22 cellular contexts compared by ENCODE assay signal in genomic region chr10:99832439-99832838, GRCh38.
"Had no signal": no experiment of that assay in that cellular context is flagged by ENCODE, and none has a peak within 500 bp of the region (broad histone marks: within the 10 kb centered on the region; RNA-seq: fewer than 3 reads in every experiment).

No MANE protein-coding gene starts in this region.

- H2AFZ ChIP-seq: parathyroid adenoma had no signal

- H3K4me1 ChIP-seq: heart left ventricle, parathyroid adenoma, psoas muscle, right lobe of liver, tibial artery, upper lobe of right lung, vagina had no signal

- H3K36me3 ChIP-seq: heart left ventricle, tibial artery, upper lobe of right lung, vagina had no signal

- DNase-seq: effector CD4-positive, alpha-beta T cell; endodermal cell; erythroblast; heart left ventricle; hippocampal formation; kidney glomerular epithelial cell; mesendoderm; naive B cell; nephron progenitor cell; psoas muscle; retina; right lobe of liver; stimulated activated CD4-positive, alpha-beta T cell treated with anti-CD3 and anti-CD28 coated beads, Interleukin-4, amount 100 ng/mL, for 1 hour; stimulated activated CD8-positive, alpha-beta memory T cell treated with anti-CD3 and anti-CD28 coated beads, Interleukin-4, amount 100 ng/mL, for 48 hours; tibial artery; upper lobe of right lung had no signal

- H3K4me3 ChIP-seq: heart left ventricle, psoas muscle, right lobe of liver, tibial artery, upper lobe of right lung, vagina had no signal

- H3K27ac ChIP-seq: heart left ventricle, parathyroid adenoma, psoas muscle, right lobe of liver, tibial artery, upper lobe of right lung, vagina had no signal

- ATAC-seq: heart left ventricle; psoas muscle; stimulated activated memory B cell treated with anti-CD40 and anti-IgM and Interleukin-4, amounts not matched to agents 10 μg/mL and 1 μg/mL and 100 μg/mL, for 72 hours; upper lobe of right lung had no signal

- H3K9ac ChIP-seq: parathyroid adenoma had no signal

- H3K9me3 ChIP-seq: psoas muscle, right lobe of liver, tibial artery, upper lobe of right lung, vagina had no signal

- FAIRE-seq: endothelial cell of umbilical vein, frontal cortex, islet of Langerhans had no signal

- H3K27me3 ChIP-seq: heart left ventricle, right lobe of liver, tibial artery, upper lobe of right lung, vagina had no signal

- H3K79me2 ChIP-seq: parathyroid adenoma had no signal
